In genomic region chrX:145506225-145506624, GRCh38 we compare ENCODE assay signal across 24 cellular contexts.
"Had no signal": no experiment of that assay in that cellular context is flagged by ENCODE, and none has a peak within 500 bp of the region (broad histone marks: within the 10 kb centered on the region; RNA-seq: fewer than 3 reads in every experiment).

No MANE protein-coding gene starts in this region.

- H3K4me1 ChIP-seq: ascending aorta, Peyer's patch, SJCRH30 had no signal

- H3K4me3 ChIP-seq: ascending aorta, MG63, Peyer's patch, SJCRH30, SK-N-MC had no signal

- DNase-seq: activated CD4-positive, alpha-beta T cell treated with anti-CD3 and anti-CD28 coated beads for 36 hours; activated CD4-positive, alpha-beta T cell treated with anti-CD3 and anti-CD28 coated beads, Interleukin-2, amount 10 ng/mL, durations not matched to agents 7 days and 5 days; activated CD4-positive, alpha-beta T cell treated with anti-CD3 and anti-CD28 coated beads, Interleukin-2, amount 50 U/mL, for 48 hours; activated CD8-positive, alpha-beta T cell treated with anti-CD3 and anti-CD28 coated beads, Interleukin-2, amount 10 ng/mL, durations not matched to agents 7 days and 5 days; activated gamma-delta T cell; activated naive CD4-positive, alpha-beta T cell treated with Interleukin-2 at 50 U/mL for 16 hours; activated naive CD8-positive, alpha-beta T cell treated with anti-CD3 and anti-CD28 coated beads, Interleukin-2, amount 10 ng/mL, durations not matched to agents 7 days and 5 days; activated T-cell treated with anti-CD3 and anti-CD28 coated beads, Interleukin-2, amount 50 U/mL, for 24 hours; amygdala; cerebellar nuclear complex; MG63; NCI-H1048; NCI-H1105 treated with DMSO at 0.1 percent for 48 hours; NCI-H1436; NCI-H1694; NCI-H1930; NCI-H345; NCI-H524 treated with DMSO at 0.1 percent for 48 hours; Peyer's patch; SHP77; SJCRH30 had no signal

- ATAC-seq: activated CD4-positive, alpha-beta T cell treated with anti-CD3 and anti-CD28 coated beads for 36 hours; activated CD8-positive, alpha-beta T cell treated with anti-CD3 and anti-CD28 coated beads, Interleukin-2, amount 10 ng/mL, durations not matched to agents 7 days and 5 days had no signal

- H3K9me3 ChIP-seq: ascending aorta, MG63, Peyer's patch, SJCRH30 had no signal

- H3K36me3 ChIP-seq: ascending aorta, MG63, Peyer's patch, SJCRH30 had no signal

- H3K27ac ChIP-seq: ascending aorta, Peyer's patch, SJCRH30, SK-N-MC had no signal

- H3K27me3 ChIP-seq: ascending aorta, MG63, Peyer's patch, SJCRH30 had no signal

- FAIRE-seq: TTC549 had no signal
